1 cellular context compared by ENCODE assay signal in the genomic region with DNA sequence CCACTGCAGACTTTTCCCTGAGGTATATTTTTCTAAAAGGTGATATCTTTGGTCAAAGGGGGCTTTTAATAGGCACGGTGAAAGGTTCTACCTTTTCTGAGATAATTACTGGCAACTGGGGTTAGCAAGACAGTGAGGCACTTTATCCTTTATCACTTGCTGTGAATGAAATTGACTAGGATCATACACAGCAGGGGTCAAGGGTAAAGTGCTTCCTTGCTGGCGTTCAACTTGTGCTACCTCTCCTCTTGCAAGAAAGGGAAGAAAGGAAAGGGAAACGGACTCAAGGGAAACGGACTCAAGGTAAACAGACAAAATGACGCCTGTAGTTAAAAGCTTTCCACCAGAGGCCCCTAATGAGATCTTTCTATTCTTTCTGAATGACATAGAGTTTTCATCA.
TF ChIP-seq lines count a peak whose summit lies in the region.

No MANE protein-coding gene starts in this region.

TF ChIP-seq in HEK293, 187 proteins besides CTCF, POLR2A, EP300 and RAD21 (continued from another document):
- no peak for TF ChIP-seq ZNF221 (tag by site-specific recombination; IDR thresholded peaks at IDR 0.05; ENCODE audit: borderline replicate concordance)
- TF ChIP-seq, protein P1, sequence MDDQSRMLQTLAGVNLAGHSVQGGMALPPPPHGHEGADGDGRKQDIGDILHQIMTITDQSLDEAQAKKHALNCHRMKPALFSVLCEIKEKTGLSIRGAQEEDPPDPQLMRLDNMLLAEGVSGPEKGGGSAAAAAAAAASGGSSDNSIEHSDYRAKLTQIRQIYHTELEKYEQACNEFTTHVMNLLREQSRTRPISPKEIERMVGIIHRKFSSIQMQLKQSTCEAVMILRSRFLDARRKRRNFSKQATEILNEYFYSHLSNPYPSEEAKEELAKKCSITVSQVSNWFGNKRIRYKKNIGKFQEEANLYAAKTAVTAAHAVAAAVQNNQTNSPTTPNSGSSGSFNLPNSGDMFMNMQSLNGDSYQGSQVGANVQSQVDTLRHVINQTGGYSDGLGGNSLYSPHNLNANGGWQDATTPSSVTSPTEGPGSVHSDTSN (CRISPR knock-in tag; IDR thresholded peaks at IDR 0.05): no peak
- TF ChIP-seq ZFP3 (tag by site-specific recombination; IDR thresholded peaks at IDR 0.05; ENCODE audit: low read depth): no peak
- no peak for TF ChIP-seq ZNF280C (tag by site-specific recombination; IDR thresholded peaks at IDR 0.05)
- TF ChIP-seq SETDB1 (IDR thresholded peaks at IDR 0.05; ENCODE audit: insufficient read length, low read length): no peak
- TF ChIP-seq ZNF76 (tag by site-specific recombination; IDR thresholded peaks at IDR 0.05; ENCODE audit: borderline replicate concordance, low read depth): no peak
- TF ChIP-seq GLI4 (tag by site-specific recombination; IDR thresholded peaks at IDR 0.05): no peak
- TF ChIP-seq ZNF692 (tag by site-specific recombination; IDR thresholded peaks at IDR 0.05): no peak
- TF ChIP-seq ZNF654 (tag by site-specific recombination; IDR thresholded peaks at IDR 0.05; ENCODE audit: low read depth): no peak
- TF ChIP-seq TCF7L2 (IDR thresholded peaks at IDR 0.05; ENCODE audit: borderline replicate concordance, low read depth, low read length): peak; percentile 88
- no peak for TF ChIP-seq ZNF354C (tag by site-specific recombination; IDR thresholded peaks at IDR 0.05; ENCODE audit: borderline replicate concordance, low read depth)
- no peak for TF ChIP-seq ZNF664 (tag by site-specific recombination; IDR thresholded peaks at IDR 0.05)
- TF ChIP-seq ZNF335 (tag by site-specific recombination; conservative IDR thresholded peaks at IDR 0.05): peak; percentile 33; the same call in 1 of the 2 replicates
- no peak for TF ChIP-seq ZFHX2 (tag by site-specific recombination; conservative IDR thresholded peaks at IDR 0.05)
- TF ChIP-seq ZIC2 (tag by site-specific recombination; IDR thresholded peaks at IDR 0.05): peak; percentile 93
- no peak for TF ChIP-seq ZFP69B (tag by site-specific recombination; IDR thresholded peaks at IDR 0.05)
- no peak for TF ChIP-seq ZNF624 (tag by site-specific recombination; IDR thresholded peaks at IDR 0.05)
- TF ChIP-seq BCL11A (tag by site-specific recombination; IDR thresholded peaks at IDR 0.05; ENCODE audit: low read depth): no peak
- TF ChIP-seq ZNF391 (tag by site-specific recombination; IDR thresholded peaks at IDR 0.05; ENCODE audit: borderline replicate concordance, low read depth): no peak
- 0 out of 2 replicates have a peak, but pooled peaks have one; percentile 18 for TF ChIP-seq PRDM1 (tag by site-specific recombination; IDR thresholded peaks at IDR 0.05)
- no peak for TF ChIP-seq ZSCAN18 (tag by site-specific recombination; IDR thresholded peaks at IDR 0.05)
- TF ChIP-seq MYNN (tag by site-specific recombination; IDR thresholded peaks at IDR 0.05; ENCODE audit: borderline replicate concordance): no peak
- TF ChIP-seq ZNF560 (tag by site-specific recombination; IDR thresholded peaks at IDR 0.05; ENCODE audit: borderline replicate concordance): no peak
TF ChIP-seq in HEK293: peak in this region for 11.
